Comparison of ENCODE assay signal across 8 cellular contexts in genomic region chr4:148441986-148442829, GRCh38. TPM values are rescaled to one million over a fixed set of nuclear protein-coding genes. Genes with fewer than 3 reads are reported as not detected.
DNase-seq lines count a peak whose midpoint lies in the region; ATAC-seq and TF ChIP-seq lines count a peak whose summit lies in the region.

Gene NR3C2, minus strand, starts transcription at chr4:148442414.

- peak within 1 kb of the TSS; percentile 99 for H3K4me3 Mint-ChIP-seq in activated naive CD8-positive, alpha-beta T cell treated with anti-CD3 and anti-CD28 coated beads, Interleukin-2, amount 10 ng/mL, durations not matched to agents 7 days and 5 days
- peak within 1 kb of the TSS; percentile 98 for H3K4me3 Mint-ChIP-seq in glutamatergic neuron (ENCODE audit: unreplicated experiment)

- intact Hi-C loops in testis (cut with DNase I; ENCODE audit: low total_unique reads) = no loop called here

- no peaks in the 10 kb centered on the region for H3K27me3 ChIP-seq in testis

- ATAC-seq in HG02571 (IDR thresholded peaks at IDR 0.05; ENCODE audit: unreplicated experiment) (peak; percentile 98), omental fat pad (ENCODE audit: low FRiP score) (peak; percentile 95)
- ATAC-seq in activated naive CD8-positive, alpha-beta T cell treated with anti-CD3 and anti-CD28 coated beads, Interleukin-2, amount 10 ng/mL, durations not matched to agents 7 days and 5 days (ENCODE audit: low read depth) = peak; percentile 89

- peak; percentile 98 for TF ChIP-seq POLR2A in testis (IDR thresholded peaks at IDR 0.05)

- POLR2A ChIA-PET in activated naive CD8-positive, alpha-beta T cell treated with anti-CD3 and anti-CD28 coated beads, Interleukin-2, amount 10 ng/mL, durations not matched to agents 7 days and 5 days (lab: Charles Lee) = interaction anchor here (0.6 to 4.5 kb wide), 13 partner anchors 66 to 825 kb away, joined by 3 to 47 read pairs (median 5); partner anchors contain the start of genes ARHGAP10, PRMT9 and TMEM184C

- 0 to 1% methylated on average over 21 to 63 of the region's 64 CpGs for WGBS in testis, 2 donors

- peak within 1 kb of the TSS; percentile 69 to 91 for H3K27ac ChIP-seq in testis

- H3K4me1 Mint-ChIP-seq in activated naive CD8-positive, alpha-beta T cell treated with anti-CD3 and anti-CD28 coated beads, Interleukin-2, amount 10 ng/mL, durations not matched to agents 7 days and 5 days = peaks cover 13% of the 10 kb centered on the region
- H3K4me1 Mint-ChIP-seq in glutamatergic neuron (ENCODE audit: low read depth, unreplicated experiment) = peaks cover 3% of the 10 kb centered on the region

- H3K27ac Mint-ChIP-seq in activated naive CD8-positive, alpha-beta T cell treated with anti-CD3 and anti-CD28 coated beads, Interleukin-2, amount 10 ng/mL, durations not matched to agents 7 days and 5 days = peak within 1 kb of the TSS; percentile 92
- H3K27ac Mint-ChIP-seq in glutamatergic neuron (ENCODE audit: unreplicated experiment) = no peak within 1 kb of the TSS

- H3K9me3 ChIP-seq in testis = no peaks in the 10 kb centered on the region

- H3K4me3 ChIP-seq in GM08714 (ENCODE audit: low read length) = peak within 1 kb of the TSS; percentile 56
- H3K4me3 ChIP-seq in testis = peak within 1 kb of the TSS; percentile 86 to 91

- no peaks in the 10 kb centered on the region for H3K36me3 ChIP-seq in testis (ENCODE audit: low read depth, missing control alignments)

- TF ChIP-seq CTCF in glutamatergic neuron (IDR thresholded peaks at IDR 0.05; ENCODE audit: partially characterized antibody, unreplicated experiment) (no peak), omental fat pad (IDR thresholded peaks at IDR 0.05) (no peak), testis (IDR thresholded peaks at IDR 0.05) (peak in 1 of 3 experiments; percentile 10)

- H3K36me3 Mint-ChIP-seq in activated naive CD8-positive, alpha-beta T cell treated with anti-CD3 and anti-CD28 coated beads, Interleukin-2, amount 10 ng/mL, durations not matched to agents 7 days and 5 days = no peaks in the 10 kb centered on the region
- no peaks in the 10 kb centered on the region for H3K36me3 Mint-ChIP-seq in glutamatergic neuron (ENCODE audit: unreplicated experiment)

- DNase-seq in NCI-H1048 (lab: John Stamatoyannopoulos, UW) (peak; percentile 95), SKM-1 treated with dmso at 0.1 percent for 144 hours (lab: John Stamatoyannopoulos, UW; ENCODE audit: unreplicated experiment) (peak; percentile 97), glutamatergic neuron (peak; percentile 95), omental fat pad (ENCODE audit: low spot score) (peak; percentile 98), testis (peak; percentile 100)
- peak; percentile 90 for DNase-seq in activated naive CD8-positive, alpha-beta T cell treated with anti-CD3 and anti-CD28 coated beads, Interleukin-2, amount 10 ng/mL, durations not matched to agents 7 days and 5 days

- H3K9me3 Mint-ChIP-seq in activated naive CD8-positive, alpha-beta T cell treated with anti-CD3 and anti-CD28 coated beads, Interleukin-2, amount 10 ng/mL, durations not matched to agents 7 days and 5 days = no peaks in the 10 kb centered on the region
- H3K9me3 Mint-ChIP-seq in glutamatergic neuron (ENCODE audit: unreplicated experiment) = peaks cover 6% of the 10 kb centered on the region

- H3K4me1 ChIP-seq in testis = peaks cover 5% of the 10 kb centered on the region

- peaks cover 5% of the 10 kb centered on the region for H3K27me3 Mint-ChIP-seq in activated naive CD8-positive, alpha-beta T cell treated with anti-CD3 and anti-CD28 coated beads, Interleukin-2, amount 10 ng/mL, durations not matched to agents 7 days and 5 days
- peaks cover 12% of the 10 kb centered on the region for H3K27me3 Mint-ChIP-seq in glutamatergic neuron (ENCODE audit: unreplicated experiment)

RNA-seq across cellular contexts. Expression of gene NR3C2, which starts in this region (rescaled TPM):
- 10 to 100 TPM; 19.5 to 24.4 TPM for total RNA-seq in activated naive CD8-positive, alpha-beta T cell treated with anti-CD3 and anti-CD28 coated beads, Interleukin-2, amount 10 ng/mL, durations not matched to agents 7 days and 5 days
- total RNA-seq in glutamatergic neuron (ENCODE audit: unreplicated experiment) = 0.29 TPM
- 10 to 100 TPM in 3 of 4 donors, 1 to 10 TPM in 1; 7.4 to 28.1 (median 12.1) TPM for total RNA-seq in omental fat pad
- total RNA-seq in testis = 10 to 100 TPM; 17.6 to 19.9 TPM
- polyA plus RNA-seq in testis (ENCODE audit: insufficient read depth, low read depth, low replicate concordance) = 28.1 TPM

Comparison
In these comparisons a context has a peak if more than half of its experiments do, and no peak if none do; other contexts are left out.
1. Peak in every context shown above with its lines: DNase-seq, ATAC-seq, H3K4me3 ChIP-seq and H3K27ac ChIP-seq.
2. Peak in DNase-seq in glutamatergic neuron; RNA of the gene not detected or under 1 TPM.